ENCODE assay signal across 17 cellular contexts in the genomic region with DNA sequence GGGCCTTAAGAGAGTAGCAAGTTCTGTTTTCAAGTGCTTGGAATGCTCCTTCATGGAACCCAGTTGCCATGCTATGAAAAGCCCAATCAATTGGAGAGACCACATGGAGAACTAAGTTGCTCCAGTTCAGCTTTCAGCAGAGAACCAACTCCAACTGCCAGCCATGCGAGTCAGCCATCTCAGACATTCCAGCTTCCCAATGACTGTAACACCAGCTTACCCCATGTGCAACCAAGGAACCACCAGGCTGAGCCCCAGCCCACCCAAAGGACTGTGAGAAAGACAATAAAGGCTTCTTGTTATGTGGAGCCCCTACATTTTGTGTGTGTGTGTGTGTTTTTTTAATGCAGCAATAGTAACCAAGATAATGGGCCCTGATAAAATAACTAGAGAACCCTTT. TPM values are rescaled to one million over a fixed set of nuclear protein-coding genes. Genes with fewer than 3 reads are reported as not detected.
DNase-seq lines count a peak whose midpoint lies in the region; TF ChIP-seq lines count a peak whose summit lies in the region.
"Had no signal": no experiment of that assay in that cellular context is flagged by ENCODE, and none has a peak within 500 bp of the region (broad histone marks: within the 10 kb centered on the region; RNA-seq: fewer than 3 reads in every experiment).

No MANE protein-coding gene starts in this region.

- H3K27ac ChIP-seq in SJSA1 = no peak overlapping the region
- H3K27ac ChIP-seq: parathyroid adenoma had no signal

- H3K4me1 Mint-ChIP-seq in progenitor cell of endocrine pancreas (ENCODE audit: low read depth) = peaks cover 3% of the 10 kb centered on the region

- H3K36me3 ChIP-seq in SJSA1 = no peaks in the 10 kb centered on the region

- no peak overlapping the region for H3K4me3 Mint-ChIP-seq in progenitor cell of endocrine pancreas (ENCODE audit: low read depth)
- H3K4me3 Mint-ChIP-seq: CD8-positive, alpha-beta T cell; effector memory CD8-positive, alpha-beta T cell; stimulated activated naive CD8-positive, alpha-beta T cell treated with anti-CD3 and anti-CD28 coated beads, Interleukin-15, Interleukin-2, amounts not matched to agents 100 ng/mL and 50 ng/mL, for 24 hours had no signal

- H3K27me3 ChIP-seq in SJSA1 (replicated peaks) = no peaks in the 10 kb centered on the region

- no peak overlapping the region for H3K4me3 ChIP-seq in SJSA1

- H3K4me1 ChIP-seq in SJSA1 (replicated peaks) = peaks cover 13% of the 10 kb centered on the region
- H3K4me1 ChIP-seq: parathyroid adenoma had no signal

- DNase-seq in GM04503 (ENCODE audit: low read depth) (peak; percentile 22), SJSA1 (ENCODE audit: low read depth in 1 of 2, low spot score in 2 of 2) (peak; percentile 14 to 43), fibroblast of peridontal ligament (ENCODE audit: extremely low read depth) (peak; percentile 78), stromal cell of bone marrow (ENCODE audit: low read depth) (peak; percentile 41), GOT3 (lab: John Stamatoyannopoulos, UW) (no peak), progenitor cell of endocrine pancreas (ENCODE audit: low spot score, unreplicated experiment) (no peak), NCI-H526 treated with DMSO at 0.1 percent for 48 hours (lab: John Stamatoyannopoulos, UW) (no peak)
- DNase-seq: activated CD4-positive, CD25-positive, alpha-beta regulatory T cell; activated naive CD4-positive, alpha-beta T cell treated with Interleukin-2 at 50 U/mL for 16 hours; CD8-positive, alpha-beta T cell; effector memory CD8-positive, alpha-beta T cell; glutamatergic neuron; NCI-H1930; T-helper 1 cell had no signal

- TF ChIP-seq CTCF in progenitor cell of endocrine pancreas (IDR thresholded peaks at IDR 0.05; ENCODE audit: unreplicated experiment) = no peak

- H3K27me3 Mint-ChIP-seq in progenitor cell of endocrine pancreas = peaks cover 11% of the 10 kb centered on the region

- no peaks in the 10 kb centered on the region for H3K9me3 ChIP-seq in SJSA1 (replicated peaks)

- no peaks in the 10 kb centered on the region for H3K36me3 Mint-ChIP-seq in progenitor cell of endocrine pancreas (ENCODE audit: insufficient read depth)
- H3K36me3 Mint-ChIP-seq: CD8-positive, alpha-beta T cell had no signal

- no peaks in the 10 kb centered on the region for H3K9me3 Mint-ChIP-seq in progenitor cell of endocrine pancreas (ENCODE audit: low read depth)
- H3K9me3 Mint-ChIP-seq: CD8-positive, alpha-beta T cell; effector memory CD8-positive, alpha-beta T cell; stimulated activated naive CD8-positive, alpha-beta T cell treated with anti-CD3 and anti-CD28 coated beads, Interleukin-15, Interleukin-2, amounts not matched to agents 100 ng/mL and 50 ng/mL, for 24 hours had no signal

- no peak overlapping the region for H3K27ac Mint-ChIP-seq in progenitor cell of endocrine pancreas
- H3K27ac Mint-ChIP-seq: CD8-positive, alpha-beta T cell; effector memory CD8-positive, alpha-beta T cell; stimulated activated naive CD8-positive, alpha-beta T cell treated with anti-CD3 and anti-CD28 coated beads, Interleukin-15, Interleukin-2, amounts not matched to agents 100 ng/mL and 50 ng/mL, for 24 hours had no signal

RNA-seq across cellular contexts. Expression of a gene that starts 34.9 kb away (rescaled TPM):
- total RNA-seq in SJSA1 (2014; rRNA removed; shearing (Covaris generic)) = not detected in 2 replicates
- total RNA-seq in progenitor cell of endocrine pancreas = 2.4 and 2.7 TPM in 2 replicates
- total RNA-seq: cardiac septum; CD8-positive, alpha-beta T cell had no signal

RNA-seq across cellular contexts. Expression of a gene that starts 58.7 kb away (rescaled TPM):
- 8.4 and 9.7 TPM in 2 replicates for total RNA-seq in SJSA1 (2014; rRNA removed; shearing (Covaris generic))
- 27.7 and 28.8 TPM in 2 replicates for total RNA-seq in progenitor cell of endocrine pancreas

Comparison
In these comparisons a context has a peak if more than half of its experiments do, and no peak if none do; other contexts are left out.
1. DNase-seq: peak in GM04503 (single experiment), SJSA1 (2 of 2), fibroblast of peridontal ligament (single experiment) and stromal cell of bone marrow (single experiment); none in GOT3 (single experiment), progenitor cell of endocrine pancreas (single experiment) and NCI-H526 treated with DMSO at 0.1 percent for 48 hours (single experiment).